ENCODE assay signal across 8 cellular contexts in the genomic region with DNA sequence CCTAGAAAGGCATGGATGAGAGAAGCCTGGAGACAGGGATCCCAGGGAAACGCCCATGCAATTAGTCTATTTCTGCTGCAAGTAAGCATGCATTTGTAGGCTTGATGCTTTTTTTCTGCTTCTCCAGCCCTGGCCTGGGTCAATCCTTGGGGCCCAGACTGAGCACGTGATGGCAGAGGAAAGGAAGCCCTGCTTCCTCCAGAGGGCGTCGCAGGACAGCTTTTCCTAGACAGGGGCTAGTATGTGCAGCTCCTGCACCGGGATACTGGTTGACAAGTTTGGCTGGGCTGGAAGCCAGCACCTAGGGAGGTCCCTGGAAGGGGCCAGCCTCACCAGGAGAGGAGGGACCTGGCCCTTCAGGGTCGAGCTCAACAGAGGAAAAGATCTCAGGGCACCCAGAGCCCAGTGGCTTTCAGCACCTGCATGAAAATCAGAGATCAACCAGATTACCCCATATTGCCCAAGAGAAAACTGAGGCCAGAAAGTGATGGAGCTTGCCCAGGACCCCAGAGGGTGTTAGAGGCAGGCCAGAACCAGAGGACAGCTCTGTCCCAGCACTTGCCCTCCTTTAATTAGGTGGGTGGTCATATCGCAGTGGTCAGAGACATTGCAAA.
DNase-seq lines count a peak whose midpoint lies in the region; ATAC-seq and TF ChIP-seq lines count a peak whose summit lies in the region.

No MANE protein-coding gene starts in this region.

- no peak overlapping the region for H2AFZ ChIP-seq in OCI-LY7 (ENCODE audit: low read length)

- POLR2A ChIA-PET in AG04450 (lab: Yijun Ruan, JAX) (no interaction called here), OCI-LY7 (lab: Charles Lee) (no interaction called here)

- TF ChIP-seq CTCF in AG04450 (IDR thresholded peaks at IDR 0.05; ENCODE audit: low read depth, low read length) (peak; percentile 60), OCI-LY7 (conservative IDR thresholded peaks at IDR 0.05; ENCODE audit: low read length) (peak; percentile 71), kidney epithelial cell (IDR thresholded peaks at IDR 0.05; ENCODE audit: insufficient read depth, low read length, poor library complexity, severe bottlenecking) (peak; percentile 59)

- H3K79me2 ChIP-seq in OCI-LY7 (ENCODE audit: insufficient read depth, low read depth, low read length): no peaks in the 10 kb centered on the region

- TF ChIP-seq RAD21 in Ishikawa (IDR thresholded peaks at IDR 0.05; ENCODE audit: low read depth): peak; percentile 94

- CTCF ChIA-PET in AG04450 (lab: Charles Lee): interaction anchor here (0.7 to 5.7 kb wide), 10 partner anchors 10 to 1339 kb away, joined by 3 to 60 read pairs (median 5); no protein-coding TSS in a partner anchor
- CTCF ChIA-PET in OCI-LY7 (lab: Charles Lee; ENCODE audit: unreplicated experiment): interaction anchor here (1.3 kb wide), 1 partner anchor 1114 kb away, joined by 3 read pairs; no protein-coding TSS in a partner anchor

- no peak overlapping the region for H3K4me2 ChIP-seq in OCI-LY7 (ENCODE audit: low read length)

- ATAC-seq in GM18519 (IDR thresholded peaks at IDR 0.05; ENCODE audit: low FRiP score, unreplicated experiment): peak; percentile 58

- intact Hi-C loops in OCI-LY7 (cut with micrococcal nuclease; ENCODE audit: unreplicated experiment): loop anchor here (10.0 kb wide), 1 partner anchor 1343 kb away; no protein-coding TSS in a partner anchor

- no TSS peak for BruUV-seq in OCI-LY7 (replicated peaks; lab: Mats Ljungman, UMichigan)

- H4K20me1 ChIP-seq in OCI-LY7 (ENCODE audit: insufficient read depth, low read length): no peaks in the 10 kb centered on the region

- H3K4me3 ChIP-seq in AG04450 (ENCODE audit: low read depth, low read length) (no peak overlapping the region), OCI-LY7 (ENCODE audit: low read depth, low read length, poor library complexity, severe bottlenecking) (no peak overlapping the region), kidney epithelial cell (ENCODE audit: low read depth, low read length) (no peak overlapping the region)

- H3K27ac ChIP-seq in AG04450 (ENCODE audit: low read depth, low read length) (no peak overlapping the region), OCI-LY7 (ENCODE audit: low read depth, low read length, poor library complexity, severe bottlenecking) (no peak overlapping the region)

- in situ Hi-C loops in T47D (cut with HindIII; ENCODE audit: low pct_unique_long_range_greater_than_20kb, low sequenced_read_pairs): no loop called here

- H3K27me3 ChIP-seq in AG04450 (ENCODE audit: control insufficient read depth, insufficient read depth, low read length): peaks cover 2% of the 10 kb centered on the region
- no peaks in the 10 kb centered on the region for H3K27me3 ChIP-seq in kidney epithelial cell (ENCODE audit: control insufficient read depth, insufficient read depth, low read length)

- H3K9me3 ChIP-seq in AG04450 (ENCODE audit: control insufficient read depth, insufficient read depth, low read length) (no peaks in the 10 kb centered on the region; the same call in 1 of the 2 replicates), OCI-LY7 (ENCODE audit: low read length) (no peaks in the 10 kb centered on the region)

- TF ChIP-seq EP300 in Ishikawa (IDR thresholded peaks at IDR 0.05; ENCODE audit: borderline replicate concordance): 0 out of 2 replicates have a peak, but pooled peaks have one; percentile 13

- no peaks in the 10 kb centered on the region for H3K9me2 ChIP-seq in OCI-LY7 (ENCODE audit: insufficient read depth, low read length)

- no peaks in the 10 kb centered on the region for H3K4me1 ChIP-seq in OCI-LY7 (ENCODE audit: insufficient read depth, low read length, poor library complexity, severe bottlenecking)

- H3K36me3 ChIP-seq in OCI-LY7 (ENCODE audit: insufficient read depth, low read length) (no peaks in the 10 kb centered on the region), kidney epithelial cell (ENCODE audit: control insufficient read depth, insufficient read depth, low read length) (no peaks in the 10 kb centered on the region)

- DNase-seq in AG04450 (ENCODE audit: low read depth, low spot score) (no peak), OCI-LY7 (ENCODE audit: low spot score) (peak; percentile 53), T47D (ENCODE audit: low read depth in 1 of 2, low spot score in 1 of 2) (peak; percentile 70 to 91), kidney epithelial cell (ENCODE audit: low read depth) (peak; percentile 10), cerebellar nuclear complex (lab: John Stamatoyannopoulos, UW) (no peak)
- DNase-seq in stimulated activated CD4-positive, alpha-beta T cell treated with anti-CD3 and anti-CD28 coated beads, Interleukin-4, amount 100 ng/mL, for 48 hours (ENCODE audit: low read depth in 2 of 2): peak; percentile 25 to 27

TF ChIP-seq in Ishikawa, 13 proteins besides CTCF, POLR2A, EP300 and RAD21:
- TF ChIP-seq, protein P1, sequence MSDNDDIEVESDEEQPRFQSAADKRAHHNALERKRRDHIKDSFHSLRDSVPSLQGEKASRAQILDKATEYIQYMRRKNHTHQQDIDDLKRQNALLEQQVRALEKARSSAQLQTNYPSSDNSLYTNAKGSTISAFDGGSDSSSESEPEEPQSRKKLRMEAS (IDR thresholded peaks at IDR 0.05): peak; percentile 66
- TF ChIP-seq, protein P2, sequence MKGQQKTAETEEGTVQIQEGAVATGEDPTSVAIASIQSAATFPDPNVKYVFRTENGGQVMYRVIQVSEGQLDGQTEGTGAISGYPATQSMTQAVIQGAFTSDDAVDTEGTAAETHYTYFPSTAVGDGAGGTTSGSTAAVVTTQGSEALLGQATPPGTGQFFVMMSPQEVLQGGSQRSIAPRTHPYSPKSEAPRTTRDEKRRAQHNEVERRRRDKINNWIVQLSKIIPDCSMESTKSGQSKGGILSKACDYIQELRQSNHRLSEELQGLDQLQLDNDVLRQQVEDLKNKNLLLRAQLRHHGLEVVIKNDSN (IDR thresholded peaks at IDR 0.05): peak; percentile 94
- no peak for TF ChIP-seq FOXM1 (IDR thresholded peaks at IDR 0.05; ENCODE audit: borderline replicate concordance, low read depth)

Comparison
In these comparisons a context has a peak if more than half of its experiments do, and no peak if none do; other contexts are left out.
1. DNase-seq: peak in OCI-LY7 (single experiment), T47D (2 of 2), kidney epithelial cell (single experiment) and stimulated activated CD4-positive, alpha-beta T cell treated with anti-CD3 and anti-CD28 coated beads, Interleukin-4, amount 100 ng/mL, for 48 hours (2 of 2); none in AG04450 (single experiment) and cerebellar nuclear complex (0 of 2).
2. Peak in every context shown above with its lines, with median percentiles within 50 percentile points of each other: CTCF ChIP-seq.